Comparison of ENCODE assay signal across 23 cellular contexts in the genomic region with DNA sequence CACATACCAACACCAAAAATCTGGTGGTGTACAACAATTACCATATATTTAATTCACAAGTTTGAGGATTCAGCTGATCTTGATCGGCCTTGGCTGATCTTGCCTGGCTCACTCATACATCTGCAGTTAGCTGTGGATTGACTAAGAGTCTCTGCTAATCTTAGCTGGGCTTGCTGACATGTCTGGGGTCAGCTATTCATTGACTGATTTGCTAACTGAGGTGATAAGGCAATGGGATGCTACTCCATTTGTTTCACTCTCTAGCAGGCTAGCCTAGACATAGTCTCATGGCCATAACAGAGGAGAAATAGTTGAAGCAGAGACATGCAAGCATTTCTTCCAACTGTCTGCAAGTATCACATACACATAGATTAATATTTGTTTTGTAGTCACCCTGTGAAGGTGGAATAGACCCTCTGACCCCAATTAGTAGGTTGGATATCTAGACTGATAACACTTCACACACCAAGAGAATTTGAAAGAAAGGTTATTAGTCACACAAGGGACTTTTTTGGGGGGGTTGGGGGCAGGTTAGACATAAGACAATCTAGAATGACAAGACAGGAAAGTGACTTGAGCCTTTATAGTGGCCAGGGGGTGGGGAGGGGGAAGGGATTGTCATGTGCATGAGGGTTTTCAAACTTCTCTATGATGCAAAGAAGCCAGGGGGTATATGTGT.
"Had no signal": no experiment of that assay in that cellular context is flagged by ENCODE, and none has a peak within 500 bp of the region (broad histone marks: within the 10 kb centered on the region; RNA-seq: fewer than 3 reads in every experiment).

No MANE protein-coding gene starts in this region.

- H3K4me2 ChIP-seq: hepatocyte had no signal

- H3K27ac ChIP-seq: coronary artery, dorsolateral prefrontal cortex, epithelial cell of prostate, foreskin keratinocyte, gastroesophageal sphincter, heart left ventricle, hepatocyte, left lung, lower lobe of right lung had no signal

- ATAC-seq: esophagus mucosa; foreskin keratinocyte; gastroesophageal sphincter; heart left ventricle; left cardiac atrium; left lung; left ventricle myocardium superior; lower lobe of right lung; naive thymus-derived CD4-positive, alpha-beta T cell had no signal

- H3K9me3 Mint-ChIP-seq: naive thymus-derived CD4-positive, alpha-beta T cell had no signal

- H3K4me3 ChIP-seq: coronary artery, dorsolateral prefrontal cortex, gastroesophageal sphincter, heart left ventricle, hepatocyte, left lung, lower lobe of right lung had no signal

- H3K79me2 ChIP-seq: hepatocyte had no signal

- H3K27me3 ChIP-seq: left lung had no signal

- H3K36me3 ChIP-seq: gastroesophageal sphincter, heart left ventricle, left lung, lower lobe of right lung had no signal

- FAIRE-seq: colon, frontal cortex, islet of Langerhans, keratinocyte had no signal

- H3K4me3 Mint-ChIP-seq: naive thymus-derived CD4-positive, alpha-beta T cell had no signal

- H3K4me1 ChIP-seq: foreskin keratinocyte, gastroesophageal sphincter, heart left ventricle, left lung, lower lobe of right lung had no signal

- H3K9me3 ChIP-seq: gastroesophageal sphincter, left lung, lower lobe of right lung had no signal

- H2AFZ ChIP-seq: hepatocyte had no signal

- H3K27ac Mint-ChIP-seq: naive thymus-derived CD4-positive, alpha-beta T cell had no signal

- DNase-seq: dermis blood vessel endothelial cell; dorsolateral prefrontal cortex; effector CD4-positive, alpha-beta T cell; effector memory CD4-positive, alpha-beta T cell; erythroblast; foreskin keratinocyte; heart left ventricle; left cardiac atrium; left lung; left ventricle myocardium superior; lower lobe of right lung; mesenchymal stem cell; midbrain; naive thymus-derived CD4-positive, alpha-beta T cell had no signal
